In the genomic region with DNA sequence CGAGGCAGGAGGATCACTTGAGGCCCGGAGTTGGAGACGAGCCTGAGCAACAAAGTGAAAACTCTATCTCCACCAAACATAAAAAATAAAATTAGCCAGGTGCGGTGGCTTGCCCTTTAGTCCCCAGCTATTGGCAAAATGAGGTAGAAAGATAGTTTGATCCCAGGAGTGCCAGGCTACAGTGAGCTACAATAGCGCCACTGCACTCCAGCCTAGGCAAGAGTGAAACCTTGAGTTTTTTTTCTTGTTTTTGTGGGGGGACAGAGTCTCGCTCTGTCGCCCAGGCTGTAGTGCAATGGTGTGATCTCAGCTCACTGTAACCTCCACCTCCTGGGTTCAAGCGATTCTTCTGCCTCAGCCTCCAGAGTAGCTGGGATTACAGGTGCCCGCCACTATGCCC, we compare ENCODE assay signal across 6 cellular contexts. TPM values are rescaled to one million over a fixed set of nuclear protein-coding genes. Genes with fewer than 3 reads are reported as not detected.
DNase-seq lines count a peak whose midpoint lies in the region; ATAC-seq, FAIRE-seq and TF ChIP-seq lines count a peak whose summit lies in the region.
"Not testable (repeated sequence)": the region's sequence is repeated elsewhere in the genome, so short reads cannot be mapped to it uniquely, and the experiment has no call there.

No MANE protein-coding gene starts in this region.

- POLR2A ChIA-PET in HEK293 (lab: Yijun Ruan, JAX): interaction anchor here (0.6 to 0.9 kb wide), 3 partner anchors 14 to 441 kb away, joined by 3 to 4 read pairs (median 4); partner anchors contain the start of gene AKIRIN2
- POLR2A ChIA-PET in GM12878 (lab: Charles Lee): interaction anchor here (0.5 to 1.2 kb wide), 4 partner anchors 8 to 16 kb away, joined by 3 to 4 read pairs (median 3); no protein-coding TSS in a partner anchor

- H2AFZ ChIP-seq in GM12878 (ENCODE audit: control insufficient read depth, low read depth, low read length); trophoblast cell (ENCODE audit: insufficient read depth, low read length, poor library complexity): not testable (repeated sequence)

- H3K23ac ChIP-seq in trophoblast cell (ENCODE audit: low read length): not testable (repeated sequence)

- TF ChIP-seq EP300 in GM12878 (IDR thresholded peaks at IDR 0.05; ENCODE audit: borderline replicate concordance in 1 of 2, control insufficient read depth in 1 of 2, low read depth in 2 of 2, low read length in 2 of 2): not testable (repeated sequence)

- CTCF ChIA-PET in HEK293 (lab: Yijun Ruan, JAX) (interaction anchor here (0.6 to 0.7 kb wide), 6 partner anchors 12 to 1032 kb away, joined by 3 to 11 read pairs (median 4); no protein-coding TSS in a partner anchor), GM12878 (lab: Yijun Ruan, JAX) (interaction anchor here (0.7 to 1.2 kb wide), 2 partner anchors 34 to 144 kb away, joined by 3 to 4 read pairs; no protein-coding TSS in a partner anchor)

- H2BK12ac ChIP-seq in trophoblast cell (ENCODE audit: low read length): not testable (repeated sequence)

- RAD21 ChIA-PET in GM12878 (lab: Charles Lee; ENCODE audit: unreplicated experiment): interaction anchor here (0.9 to 1.9 kb wide), 3 partner anchors 8 to 12 kb away, joined by 3 to 9 read pairs (median 4); no protein-coding TSS in a partner anchor

- not testable (repeated sequence) for H4K8ac ChIP-seq in trophoblast cell (ENCODE audit: low read depth, low read length)

- intact Hi-C loops in GM12878 (cut with micrococcal nuclease; ENCODE audit: unreplicated experiment); right lobe of liver (cut with DNase I); thyroid gland (cut with DNase I): not testable (repeated sequence)

- H3K4ac ChIP-seq in trophoblast cell (ENCODE audit: low read depth, low read length): peak overlapping the region; percentile 86

- H3K4me2 ChIP-seq in GM12878 (ENCODE audit: control insufficient read depth, insufficient read depth); trophoblast cell (ENCODE audit: low read length): not testable (repeated sequence)

- not testable (repeated sequence) for BruUV-seq in GM12878 (replicated peaks; lab: Mats Ljungman, UMichigan)

- not testable (repeated sequence) for H3K9ac ChIP-seq in GM12878 (ENCODE audit: control insufficient read depth, insufficient read depth, low read length); trophoblast cell (ENCODE audit: low read length); skeletal muscle tissue (ENCODE audit: low read depth in 1 of 3, low read length in 3 of 3)

- H3K79me1 ChIP-seq in trophoblast cell (ENCODE audit: low read length): not testable (repeated sequence)

- in situ Hi-C loops in GM12878 (cut with MboI): not testable (repeated sequence)

- H4K91ac ChIP-seq in trophoblast cell (ENCODE audit: low read depth, low read length): not testable (repeated sequence)

- not testable (repeated sequence) for H3K14ac ChIP-seq in trophoblast cell (ENCODE audit: low read length)

- H2BK5ac ChIP-seq in trophoblast cell (ENCODE audit: low read depth, low read length, poor library complexity): not testable (repeated sequence)

- H2BK120ac ChIP-seq in trophoblast cell (ENCODE audit: insufficient read depth, low read length, poor library complexity): not testable (repeated sequence)

- not testable (repeated sequence) for H3K27ac ChIP-seq in HEK293 (ENCODE audit: extremely low read depth, low read depth, low read length); GM12878 (ENCODE audit: control insufficient read depth, insufficient read depth); trophoblast cell (ENCODE audit: low read depth, low read length)
- H3K27ac ChIP-seq in right lobe of liver (peak overlapping the region in 1 of 3 donors; percentile 20), skeletal muscle tissue (ENCODE audit: low read depth, low read length) (peak overlapping the region; percentile 19), thyroid gland (peak overlapping the region in 1 of 3 donors; percentile 7)

- not testable (repeated sequence) for H4K20me1 ChIP-seq in GM12878 (ENCODE audit: control insufficient read depth, insufficient read depth)

- not testable (repeated sequence) for DNase-seq in GM12878 (ENCODE audit: low read depth, low spot score); right lobe of liver; trophoblast cell
- DNase-seq in thyroid gland: peak; percentile 26 to 46

- H3K9me3 ChIP-seq in HEK293 (ENCODE audit: control insufficient read depth, insufficient read depth, low read depth, low read length); GM12878 (replicated peaks; ENCODE audit: control insufficient read depth, insufficient read depth, low read length); right lobe of liver; trophoblast cell (ENCODE audit: insufficient read depth, low read depth, low read length); skeletal muscle tissue (ENCODE audit: control insufficient read depth in 3 of 3, low read length in 3 of 3); thyroid gland: not testable (repeated sequence)

- not testable (repeated sequence) for H2AK5ac ChIP-seq in trophoblast cell (ENCODE audit: low read length)

- 91% methylated on average over 9 of the region's 9 CpGs for WGBS in GM12878 (ENCODE audit: insufficient coverage, insufficient replicate concordance, low lambda C conversion rate, missing lambda C conversion rate)
- WGBS in right lobe of liver (ENCODE audit: insufficient coverage, low coverage, low lambda C conversion rate, missing lambda C conversion rate): 82% methylated on average over 5 of the region's 9 CpGs
- no CpG with 5 or more reads among the region's 9 CpGs for WGBS in trophoblast cell (ENCODE audit: extremely low coverage, insufficient coverage, insufficient read length)
- 69 to 71% methylated on average over 9 of the region's 9 CpGs for WGBS in thyroid gland, 2 donors

- not testable (repeated sequence) for TF ChIP-seq POLR2A in GM12878 (IDR thresholded peaks at IDR 0.05; ENCODE audit: low read depth, low read length); right lobe of liver (IDR thresholded peaks at IDR 0.05); thyroid gland (IDR thresholded peaks at IDR 0.05)

- H3K36me3 ChIP-seq in HEK293 (ENCODE audit: control insufficient read depth in 2 of 2, insufficient read depth in 1 of 2, low read length in 2 of 2); right lobe of liver; trophoblast cell (ENCODE audit: control insufficient read depth in 1 of 2, insufficient read depth in 2 of 2, low read length in 2 of 2); skeletal muscle tissue (ENCODE audit: control insufficient read depth in 3 of 3, insufficient read depth in 3 of 3, low read length in 3 of 3); thyroid gland: not testable (repeated sequence)
- peaks cover 5 to 23% of the 10 kb centered on the region in 2 experiments for H3K36me3 ChIP-seq in GM12878 (ENCODE audit: control insufficient read depth in 2 of 2, insufficient read depth in 2 of 2, low read length in 1 of 2)

- H3K18ac ChIP-seq in trophoblast cell (ENCODE audit: low read length): not testable (repeated sequence)

- TF ChIP-seq CTCF in HEK293 (tag by site-specific recombination; IDR thresholded peaks at IDR 0.05); GM12878 (IDR thresholded peaks at IDR 0.05 in 2 of 3, conservative IDR thresholded peaks at IDR 0.05 in 1 of 3; ENCODE audit: control insufficient read depth in 2 of 3, extremely low read depth in 1 of 3, insufficient read depth in 1 of 3, low read depth in 3 of 3, low read length in 3 of 3); right lobe of liver (IDR thresholded peaks at IDR 0.05); thyroid gland (IDR thresholded peaks at IDR 0.05): not testable (repeated sequence)

- H3K4me1 ChIP-seq in HEK293 (ENCODE audit: control insufficient read depth, insufficient read depth, low read length): peaks cover 27% of the 10 kb centered on the region
- H3K4me1 ChIP-seq in GM12878 (ENCODE audit: control insufficient read depth, insufficient read depth, low read length): peaks cover 32% of the 10 kb centered on the region
- H3K4me1 ChIP-seq in right lobe of liver: peaks cover 0 to 92% (median 7%) of the 10 kb centered on the region in 4 donors
- not testable (repeated sequence) for H3K4me1 ChIP-seq in trophoblast cell (ENCODE audit: control insufficient read depth in 1 of 2, insufficient read depth in 2 of 2, low read length in 2 of 2)
- peaks cover 43 to 57% (median 47%) of the 10 kb centered on the region in 3 donors for H3K4me1 ChIP-seq in skeletal muscle tissue (ENCODE audit: control insufficient read depth in 3 of 3, insufficient read depth in 3 of 3, low read length in 3 of 3)
- peaks cover 16 to 20% of the 10 kb centered on the region in 2 donors for H3K4me1 ChIP-seq in thyroid gland

- H3K79me2 ChIP-seq in GM12878 (ENCODE audit: control insufficient read depth, insufficient read depth, low read length) (peaks cover 96% of the 10 kb centered on the region), trophoblast cell (ENCODE audit: control insufficient read depth, insufficient read depth, low read length, poor library complexity) (peaks cover 23% of the 10 kb centered on the region)

- SMC1A ChIA-PET in GM12878 (lab: Charles Lee; ENCODE audit: uncharacterized antibody, unreplicated experiment): interaction anchor here (0.8 to 2.4 kb wide), 4 partner anchors 8 to 73 kb away, joined by 3 to 19 read pairs (median 5); partner anchors contain the start of gene AKIRIN2

- FAIRE-seq in GM12878 (lab: Jason Lieb, UNC): not testable (repeated sequence)

- H4K12ac ChIP-seq in trophoblast cell (ENCODE audit: low read depth, low read length): not testable (repeated sequence)

- not testable (repeated sequence) for TF ChIP-seq RAD21 in GM12878 (IDR thresholded peaks at IDR 0.05; ENCODE audit: insufficient read depth, low read depth, low read length)

- not testable (repeated sequence) for H3K27me3 ChIP-seq in GM12878 (replicated peaks in 1 of 2; ENCODE audit: control insufficient read depth in 2 of 2, insufficient read depth in 2 of 2, low read length in 1 of 2); right lobe of liver; trophoblast cell (ENCODE audit: insufficient read depth, low read length); skeletal muscle tissue (ENCODE audit: control insufficient read depth in 3 of 3, insufficient read depth in 3 of 3, low read length in 3 of 3); thyroid gland

- ATAC-seq in GM12878: not testable (repeated sequence)
- peak; percentile 25 to 42 (median 40) for ATAC-seq in right lobe of liver

- not testable (repeated sequence) for H3K4me3 ChIP-seq in HEK293 (ENCODE audit: low read depth, low read length); GM12878; right lobe of liver; trophoblast cell (ENCODE audit: low read depth, low read length); skeletal muscle tissue (ENCODE audit: low read length in 3 of 3); thyroid gland (replicated peaks in 1 of 3)

RNA-seq across cellular contexts. Expression of gene AKIRIN2, which starts 14.1 kb away (rescaled TPM):
- total RNA-seq in GM12878 (2013; cell fraction: nucleolus; rRNA removed): 105 and 137 TPM in 2 replicates
- total RNA-seq in GM12878 (2014; rRNA removed): 28.4 and 32.9 TPM in 2 replicates
- 21.9 and 23.7 TPM in 2 replicates for total RNA-seq in GM12878 (2014; rRNA removed; fragmentation: Illumina TruSeq; extraction: Trizol)
- total RNA-seq in GM12878 (2021): 71.6 and 74.4 TPM in 2 replicates
- 30.6 TPM for polyA plus RNA-seq in GM12878 (2011; ENCODE audit: low read depth)
- 40.1 and 62.9 TPM in 2 replicates for polyA plus RNA-seq in GM12878 (2011; rRNA removed)
- polyA plus RNA-seq in GM12878 (2011; cell fraction: cytosol; rRNA removed): 20.0 and 28.1 TPM in 2 replicates
- 50.6 and 56.0 TPM in 2 replicates for polyA plus RNA-seq in GM12878 (2011; cell fraction: nucleus; rRNA removed)
- polyA plus RNA-seq in GM12878 (2012): 64.1 and 73.9 TPM in 2 replicates
- polyA plus RNA-seq in GM12878 (2014; fragmentation: Illumina TruSeq; extraction: Trizol): 39.3 and 46.5 TPM in 2 replicates
- 10 to 100 TPM; 12.7 to 16.8 TPM for polyA plus RNA-seq in GM12878 (2014; fragmentation: Nextera tagmentation; extraction: Ambion mirVana)
- 45.0 and 49.0 TPM in 2 replicates for polyA plus RNA-seq in GM12878 (2014; rRNA removed)
- polyA plus RNA-seq in GM12878 (2016; fragmentation: Nextera tagmentation; extraction: Ambion mirVana): 10 to 100 TPM; 79.2 to 82.2 TPM
- polyA minus RNA-seq in GM12878 (2011; rRNA and poly(A)+ RNA removed): 8.4 and 14.7 TPM in 2 replicates
- polyA minus RNA-seq in GM12878 (2011; cell fraction: cytosol; rRNA and poly(A)+ RNA removed): 18.0 and 18.7 TPM in 2 replicates
- polyA minus RNA-seq in GM12878 (2011; cell fraction: nucleus; rRNA and poly(A)+ RNA removed): 43.9 and 77.4 TPM in 2 replicates
- 10 to 100 TPM; 10.6 to 25.3 (median 18.6) TPM for total RNA-seq in right lobe of liver
- 86.1 and 86.4 TPM in 2 replicates for polyA plus RNA-seq in trophoblast cell (2013)
- 23.5 TPM for total RNA-seq in skeletal muscle tissue
- 10 to 100 TPM; 20.1 to 24.0 (median 21.9) TPM for total RNA-seq in thyroid gland
